In the genomic region with DNA sequence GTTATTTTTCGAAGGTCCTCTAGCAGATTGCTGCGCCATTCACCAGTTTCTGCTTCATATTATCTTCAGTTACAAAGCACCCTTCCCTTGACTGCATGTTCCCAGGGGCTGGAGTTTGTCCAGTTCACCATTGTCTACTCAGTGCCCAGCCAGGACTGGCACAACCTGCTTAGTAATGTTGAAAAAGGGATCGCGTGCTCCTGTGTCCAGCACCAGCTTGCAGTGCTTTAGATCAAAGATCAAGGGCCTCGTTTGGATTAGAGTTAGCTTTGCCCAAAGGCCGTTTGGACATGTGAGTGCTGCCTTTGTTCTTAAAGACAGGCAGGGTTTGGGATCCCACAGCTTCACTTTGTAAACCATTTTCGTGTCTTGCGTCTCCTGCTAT, we compare ENCODE assay signal across 9 cellular contexts. TPM values are rescaled to one million over a fixed set of nuclear protein-coding genes. Genes with fewer than 3 reads are reported as not detected.
DNase-seq lines count a peak whose midpoint lies in the region; ATAC-seq and TF ChIP-seq lines count a peak whose summit lies in the region.
"Had no signal": no experiment of that assay in that cellular context is flagged by ENCODE, and none has a peak within 500 bp of the region (broad histone marks: within the 10 kb centered on the region; RNA-seq: fewer than 3 reads in every experiment).

No MANE protein-coding gene starts in this region.

- H3K27ac Mint-ChIP-seq in stimulated activated memory B cell treated with anti-CD40 and anti-IgM and Interleukin-4, amounts not matched to agents 10 μg/mL and 1 μg/mL and 100 μg/mL, for 72 hours, result peak overlapping the region; percentile 75

- CTCF ChIA-PET in SK-N-SH (lab: Yijun Ruan, JAX), result interaction anchor here (0.9 to 4.0 kb wide), 4 partner anchors 8 to 68 kb away, joined by 3 to 18 read pairs (median 10); no protein-coding TSS in a partner anchor

- H3K4me1 Mint-ChIP-seq in stimulated activated memory B cell treated with anti-CD40 and anti-IgM and Interleukin-4, amounts not matched to agents 10 μg/mL and 1 μg/mL and 100 μg/mL, for 72 hours, result peaks cover 47% of the 10 kb centered on the region

- H3K9me3 Mint-ChIP-seq in stimulated activated memory B cell treated with anti-CD40 and anti-IgM and Interleukin-4, amounts not matched to agents 10 μg/mL and 1 μg/mL and 100 μg/mL, for 72 hours, result no peaks in the 10 kb centered on the region

- no peak overlapping the region for H3K9ac ChIP-seq in SK-N-SH
- H3K9ac ChIP-seq in SU-DHL-6 (ENCODE audit: low read length), result peak overlapping the region; percentile 65; the same call in 1 of the 2 replicates
- no peak overlapping the region for H3K9ac ChIP-seq in iPS-15b (ENCODE audit: low read depth, low read length)

- peak overlapping the region; percentile 94 for H3K4me2 ChIP-seq in SK-N-SH
- peak overlapping the region; percentile 84 for H3K4me2 ChIP-seq in SU-DHL-6 (ENCODE audit: low read depth, low read length, poor library complexity, severe bottlenecking)

- ATAC-seq in SK-N-SH treated with all-trans-retinoic acid at 6 μM for 48 hours (no peak), HG02938 (IDR thresholded peaks at IDR 0.05; ENCODE audit: unreplicated experiment) (no peak), GM21825 (IDR thresholded peaks at IDR 0.05; ENCODE audit: unreplicated experiment) (no peak)
- no peak for ATAC-seq in stimulated activated memory B cell treated with anti-CD40 and anti-IgM and Interleukin-4, amounts not matched to agents 10 μg/mL and 1 μg/mL and 100 μg/mL, for 72 hours

- H3K27me3 ChIP-seq in SK-N-SH (ENCODE audit: insufficient read depth) (no peaks in the 10 kb centered on the region), SU-DHL-6 (ENCODE audit: low read length) (no peaks in the 10 kb centered on the region), iPS-15b (ENCODE audit: control insufficient read depth, insufficient read depth, low read length) (peaks cover 17% of the 10 kb centered on the region)

- TF ChIP-seq CTCF in SK-N-SH (IDR thresholded peaks at IDR 0.05), result no peak
- TF ChIP-seq CTCF in SU-DHL-6 (IDR thresholded peaks at IDR 0.05; ENCODE audit: insufficient read depth, low read length, poor library complexity, severe bottlenecking), result no peak

- no peak for TF ChIP-seq EP300 in SK-N-SH (IDR thresholded peaks at IDR 0.05; ENCODE audit: borderline replicate concordance in 1 of 2, low read depth in 1 of 2, low read length in 1 of 2)

- H3K4me3 ChIP-seq in SK-N-SH (ENCODE audit: low read depth in 2 of 2, low read length in 1 of 2) (peak overlapping the region; percentile 88 to 91), SU-DHL-6 (ENCODE audit: insufficient read depth, low read length, poor library complexity, severe bottlenecking) (no peak overlapping the region), iPS-15b (ENCODE audit: low read depth, low read length) (peak overlapping the region; percentile 44)

- H3F3A ChIP-seq in SK-N-SH (replicated peaks; ENCODE audit: insufficient read depth) (peaks cover 12% of the 10 kb centered on the region), SU-DHL-6 (ENCODE audit: insufficient read depth) (no peaks in the 10 kb centered on the region)

- H3K79me2 ChIP-seq in SK-N-SH (ENCODE audit: insufficient read depth), result no peaks in the 10 kb centered on the region
- no peaks in the 10 kb centered on the region for H3K79me2 ChIP-seq in SU-DHL-6 (ENCODE audit: insufficient read depth, low read length)

- H3K27ac ChIP-seq in SK-N-SH (ENCODE audit: low read depth in 2 of 2, low read length in 1 of 2) (no peak overlapping the region), SU-DHL-6 (ENCODE audit: low read depth, low read length) (no peak overlapping the region)

- 77% methylated on average over 8 of the region's 8 CpGs for WGBS in SK-N-SH (ENCODE audit: low lambda C conversion rate)

- H4K20me1 ChIP-seq in SK-N-SH (ENCODE audit: insufficient read depth) (no peaks in the 10 kb centered on the region), SU-DHL-6 (ENCODE audit: low read depth, low read length) (no peaks in the 10 kb centered on the region)

- H3K36me3 Mint-ChIP-seq in stimulated activated memory B cell treated with anti-CD40 and anti-IgM and Interleukin-4, amounts not matched to agents 10 μg/mL and 1 μg/mL and 100 μg/mL, for 72 hours, result no peaks in the 10 kb centered on the region

- peaks cover 0 to 10% of the 10 kb centered on the region in 2 experiments for H3K36me3 ChIP-seq in SK-N-SH (replicated peaks in 1 of 2; ENCODE audit: control insufficient read depth in 1 of 2, insufficient read depth in 2 of 2, low read length in 1 of 2)
- H3K36me3 ChIP-seq in SU-DHL-6 (ENCODE audit: low read length), result no peaks in the 10 kb centered on the region
- H3K36me3 ChIP-seq in iPS-15b (ENCODE audit: control insufficient read depth, insufficient read depth, low read length), result no peaks in the 10 kb centered on the region

- DNase-seq in SK-N-SH, result no peak
- no peak for DNase-seq in NOMO-1 (lab: John Stamatoyannopoulos, UW; ENCODE audit: unreplicated experiment in 2 of 2)
- DNase-seq: KBM-7 had no signal

- peaks cover 0 to 21% of the 10 kb centered on the region in 2 experiments; a peak in 2 of 4 replicates for H3K4me1 ChIP-seq in SK-N-SH (ENCODE audit: control insufficient read depth in 1 of 2, insufficient read depth in 2 of 2, low read depth in 1 of 2, low read length in 1 of 2)
- H3K4me1 ChIP-seq in iPS-15b (ENCODE audit: control insufficient read depth, insufficient read depth, low read length), result peaks cover 7% of the 10 kb centered on the region

- H3K9me2 ChIP-seq in SK-N-SH, result no peaks in the 10 kb centered on the region
- no peaks in the 10 kb centered on the region for H3K9me2 ChIP-seq in SU-DHL-6 (replicated peaks; ENCODE audit: insufficient read depth, low read length)

- H2AFZ ChIP-seq in SK-N-SH (ENCODE audit: low read depth) (peak overlapping the region; percentile 85), SU-DHL-6 (ENCODE audit: low read depth, low read length, severe bottlenecking) (peak overlapping the region; percentile 88)

- no peak for TF ChIP-seq RAD21 in SK-N-SH (IDR thresholded peaks at IDR 0.05; ENCODE audit: low read length)

- no peaks in the 10 kb centered on the region for H3K27me3 Mint-ChIP-seq in stimulated activated memory B cell treated with anti-CD40 and anti-IgM and Interleukin-4, amounts not matched to agents 10 μg/mL and 1 μg/mL and 100 μg/mL, for 72 hours

- POLR2A ChIA-PET in SK-N-SH (lab: Yijun Ruan, JAX), result interaction anchor here (1.4 kb wide), 1 partner anchor 9 kb away, joined by 4 read pairs; no protein-coding TSS in a partner anchor

- H3K4me3 Mint-ChIP-seq in stimulated activated memory B cell treated with anti-CD40 and anti-IgM and Interleukin-4, amounts not matched to agents 10 μg/mL and 1 μg/mL and 100 μg/mL, for 72 hours, result peak overlapping the region; percentile 80

- H3K9me3 ChIP-seq in SK-N-SH (no peaks in the 10 kb centered on the region), SU-DHL-6 (ENCODE audit: insufficient read depth, low read length) (no peaks in the 10 kb centered on the region), iPS-15b (ENCODE audit: control insufficient read depth, insufficient read depth, low read length) (no peaks in the 10 kb centered on the region)

TF ChIP-seq in SK-N-SH, 30 proteins besides CTCF, POLR2A, EP300 and RAD21:
- TF ChIP-seq TCF12 (IDR thresholded peaks at IDR 0.05) (no peak), RCOR1 (IDR thresholded peaks at IDR 0.05; ENCODE audit: low read length) (no peak), POLR2AphosphoS5 (IDR thresholded peaks at IDR 0.05; ENCODE audit: low read depth, low read length) (no peak)
TF ChIP-seq in SK-N-SH: peak in this region for 0.

TF ChIP-seq in SK-N-SH treated with all-trans-retinoic acid at 6 μM for 48 hours, 23 proteins besides CTCF, POLR2A, EP300 and RAD21:
- TF ChIP-seq CSDC2 (CRISPR knock-in tag; IDR thresholded peaks at IDR 0.05) (no peak), TOX (CRISPR knock-in tag; IDR thresholded peaks at IDR 0.05; ENCODE audit: borderline replicate concordance) (no peak), ESRRG (CRISPR knock-in tag; IDR thresholded peaks at IDR 0.05) (no peak), PPARA (CRISPR knock-in tag; IDR thresholded peaks at IDR 0.05; ENCODE audit: borderline replicate concordance) (no peak), TSHZ2 (CRISPR knock-in tag; IDR thresholded peaks at IDR 0.05) (no peak), SNAI2 (CRISPR knock-in tag; IDR thresholded peaks at IDR 0.05) (no peak), ARNTL (CRISPR knock-in tag; IDR thresholded peaks at IDR 0.05; ENCODE audit: borderline replicate concordance, low read depth) (no peak), OSR1 (CRISPR knock-in tag; IDR thresholded peaks at IDR 0.05) (no peak), ISL1 (CRISPR knock-in tag; IDR thresholded peaks at IDR 0.05) (no peak)

RNA-seq across cellular contexts. Expression of gene ATP6V0E2, which starts 0.9 kb away (rescaled TPM):
- polyA plus RNA-seq in SK-N-SH (2012; rRNA removed), result 42.6 and 49.6 TPM in 2 replicates
- 26.8 and 43.0 TPM in 2 replicates for polyA plus RNA-seq in SK-N-SH (2012; cell fraction: cytosol; rRNA removed)
- polyA plus RNA-seq in SK-N-SH (2012; cell fraction: nucleus; rRNA removed), result 22.5 and 34.6 TPM in 2 replicates

RNA-seq across cellular contexts. Expression of gene ZNF862, which starts 36.5 kb away (rescaled TPM):
- polyA plus RNA-seq in SK-N-SH (2012; rRNA removed), result 17.3 and 24.3 TPM in 2 replicates
- polyA plus RNA-seq in SK-N-SH (2012; cell fraction: cytosol; rRNA removed), result 5.9 and 9.1 TPM in 2 replicates
- 95.3 and 96.2 TPM in 2 replicates for polyA plus RNA-seq in SK-N-SH (2012; cell fraction: nucleus; rRNA removed)
